In the genomic region with DNA sequence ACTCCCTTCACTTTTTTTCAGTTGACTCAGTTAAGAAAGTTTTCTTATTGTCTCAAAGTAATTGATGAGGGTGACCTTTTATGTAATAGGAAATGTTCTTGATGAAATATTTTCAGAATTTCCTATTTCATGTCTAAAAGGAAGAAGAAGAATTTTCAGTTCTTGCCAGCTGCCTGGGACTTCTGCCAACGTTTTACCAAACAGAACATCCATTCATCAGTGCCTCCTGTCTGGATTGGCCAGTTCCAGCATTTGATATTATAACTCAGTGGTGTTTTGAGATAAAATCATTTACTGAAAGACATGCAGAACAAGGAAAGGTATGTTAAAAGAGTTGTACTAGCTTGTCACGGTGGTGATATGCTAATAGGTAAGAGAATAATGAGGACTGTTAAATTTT, we compare ENCODE assay signal across 14 cellular contexts.
DNase-seq lines count a peak whose midpoint lies in the region; ATAC-seq and TF ChIP-seq lines count a peak whose summit lies in the region.
"Had no signal": no experiment of that assay in that cellular context is flagged by ENCODE, and none has a peak within 500 bp of the region (broad histone marks: within the 10 kb centered on the region; RNA-seq: fewer than 3 reads in every experiment).

No MANE protein-coding gene starts in this region.

- CTCF ChIA-PET in activated CD8-positive, alpha-beta T cell treated with anti-CD3 and anti-CD28 coated beads for 36 hours (lab: Charles Lee) = no interaction called here

- TF ChIP-seq CTCF in BE2C (IDR thresholded peaks at IDR 0.05; ENCODE audit: low read depth, low read length) (no peak), lower lobe of right lung (IDR thresholded peaks at IDR 0.05) (no peak)
- TF ChIP-seq CTCF in activated CD8-positive, alpha-beta T cell treated with anti-CD3 and anti-CD28 coated beads for 36 hours (IDR thresholded peaks at IDR 0.05) = no peak

- ATAC-seq in HG03565 (IDR thresholded peaks at IDR 0.05; ENCODE audit: unreplicated experiment) (no peak), lower lobe of right lung (no peak)
- no peak for ATAC-seq in activated CD8-positive, alpha-beta T cell treated with anti-CD3 and anti-CD28 coated beads for 36 hours

- no peaks in the 10 kb centered on the region for H3K36me3 ChIP-seq in BE2C
- peaks cover 21% of the 10 kb centered on the region for H3K36me3 ChIP-seq in lower lobe of right lung

- peaks cover 15% of the 10 kb centered on the region for H3K9me3 Mint-ChIP-seq in activated CD8-positive, alpha-beta T cell treated with anti-CD3 and anti-CD28 coated beads for 36 hours

- H3K4me1 Mint-ChIP-seq in activated CD8-positive, alpha-beta T cell treated with anti-CD3 and anti-CD28 coated beads for 36 hours (ENCODE audit: low read depth) = peaks cover 2% of the 10 kb centered on the region
- H3K4me1 Mint-ChIP-seq: IgD-negative memory B cell had no signal

- H3K9me3 ChIP-seq in BE2C = no peaks in the 10 kb centered on the region
- H3K9me3 ChIP-seq in lower lobe of right lung = no peaks in the 10 kb centered on the region

- peaks cover 43% of the 10 kb centered on the region for H3K36me3 Mint-ChIP-seq in activated CD8-positive, alpha-beta T cell treated with anti-CD3 and anti-CD28 coated beads for 36 hours (ENCODE audit: low read depth)

- H3K4me3 ChIP-seq in BE2C (ENCODE audit: low read depth, low read length) = no peak overlapping the region
- no peak overlapping the region for H3K4me3 ChIP-seq in lower lobe of right lung
- H3K4me3 ChIP-seq: smooth muscle cell had no signal

- no peaks in the 10 kb centered on the region for H3K27me3 ChIP-seq in BE2C
- no peaks in the 10 kb centered on the region for H3K27me3 ChIP-seq in lower lobe of right lung (ENCODE audit: low read depth)

- no peak overlapping the region for H3K4me3 Mint-ChIP-seq in activated CD8-positive, alpha-beta T cell treated with anti-CD3 and anti-CD28 coated beads for 36 hours
- H3K4me3 Mint-ChIP-seq: activated T-cell treated with anti-CD3 and anti-CD28 coated beads, Interleukin-2, amount 50 U/mL, for 24 hours had no signal

- H3K27me3 Mint-ChIP-seq in activated CD8-positive, alpha-beta T cell treated with anti-CD3 and anti-CD28 coated beads for 36 hours = no peaks in the 10 kb centered on the region
- H3K27me3 Mint-ChIP-seq: activated T-cell treated with anti-CD3 and anti-CD28 coated beads, Interleukin-2, amount 50 U/mL, for 24 hours; IgD-negative memory B cell had no signal

- DNase-seq in BE2C = peak; percentile 17
- DNase-seq in NCI-H1048 (lab: John Stamatoyannopoulos, UW) = peak; percentile 65
- DNase-seq in epidermal melanocyte (ENCODE audit: insufficient read length, low spot score) = peak; percentile 64
- DNase-seq in nucleus accumbens (lab: John Stamatoyannopoulos, UW) = peak in 43 of 56 donors; percentile 0 to 69 (median 33)
- DNase-seq in activated CD8-positive, alpha-beta T cell treated with anti-CD3 and anti-CD28 coated beads for 36 hours = no peak
- DNase-seq in lower lobe of right lung = no peak
- DNase-seq in stimulated activated CD4-positive, alpha-beta T cell treated with anti-CD3 and anti-CD28 coated beads, Interleukin-4, amount 100 ng/mL, for 4 hours = no peak
- DNase-seq: activated T-cell treated with anti-CD3 and anti-CD28 coated beads, Interleukin-2, amount 50 U/mL, for 24 hours; H7; RPMI8226; trophoblast cell had no signal

- intact Hi-C loops in activated CD8-positive, alpha-beta T cell treated with anti-CD3 and anti-CD28 coated beads for 36 hours (cut with micrococcal nuclease) = no loop called here
- intact Hi-C loops in lower lobe of right lung (cut with DNase I) = no loop called here

- no peak overlapping the region for H3K27ac ChIP-seq in lower lobe of right lung

- no peak overlapping the region for H3K27ac Mint-ChIP-seq in activated CD8-positive, alpha-beta T cell treated with anti-CD3 and anti-CD28 coated beads for 36 hours
- H3K27ac Mint-ChIP-seq: activated T-cell treated with anti-CD3 and anti-CD28 coated beads, Interleukin-2, amount 50 U/mL, for 24 hours; IgD-negative memory B cell had no signal

- POLR2A ChIA-PET in activated CD8-positive, alpha-beta T cell treated with anti-CD3 and anti-CD28 coated beads for 36 hours (lab: Charles Lee) = no interaction called here

- no peaks in the 10 kb centered on the region for H3K4me1 ChIP-seq in BE2C
- peaks cover 5% of the 10 kb centered on the region for H3K4me1 ChIP-seq in lower lobe of right lung

Comparison
In these comparisons a context has a peak if more than half of its experiments do, and no peak if none do; other contexts are left out.
1. DNase-seq: peak in BE2C (single experiment), NCI-H1048 (single experiment), epidermal melanocyte (single experiment) and nucleus accumbens (43 of 56); none in activated CD8-positive, alpha-beta T cell treated with anti-CD3 and anti-CD28 coated beads for 36 hours (single experiment), lower lobe of right lung (single experiment) and stimulated activated CD4-positive, alpha-beta T cell treated with anti-CD3 and anti-CD28 coated beads, Interleukin-4, amount 100 ng/mL, for 4 hours (0 of 2).